In genomic region chr19:507286-508203, GRCh38 we compare ENCODE assay signal across 8 cellular contexts. TPM values are rescaled to one million over a fixed set of nuclear protein-coding genes. Genes with fewer than 3 reads are reported as not detected.
DNase-seq lines count a peak whose midpoint lies in the region; ATAC-seq and TF ChIP-seq lines count a peak whose summit lies in the region.

Gene TPGS1, plus strand, starts transcription at chr19:507497. Its CDS starts 10 bp downstream, at chr19:507507.

- DNase-seq in GF-D8 (lab: John Stamatoyannopoulos, UW), result peak; percentile 18
- peak; percentile 99 for DNase-seq in GOT3 (lab: John Stamatoyannopoulos, UW)
- DNase-seq in LoVo (ENCODE audit: low spot score), result peak; percentile 99
- DNase-seq in SKM-1 treated with dmso at 0.1 percent for 144 hours (lab: John Stamatoyannopoulos, UW; ENCODE audit: unreplicated experiment), result peak; percentile 75
- DNase-seq in activated naive CD8-positive, alpha-beta T cell treated with anti-CD3 and anti-CD28 coated beads for 36 hours, result peak; percentile 88
- peak; percentile 96 for DNase-seq in Right ventricle myocardium inferior (ENCODE audit: missing footprints)
- peak; percentile 51 to 57 for DNase-seq in tibial nerve (ENCODE audit: low spot score in 2 of 2)

- H3K27ac Mint-ChIP-seq in activated naive CD8-positive, alpha-beta T cell treated with anti-CD3 and anti-CD28 coated beads for 36 hours, result peak within 1 kb of the TSS; percentile 98

- TF ChIP-seq CTCF in parathyroid adenoma (IDR thresholded peaks at IDR 0.05), result no peak
- TF ChIP-seq CTCF in tibial nerve (IDR thresholded peaks at IDR 0.05), result peak in 2 of 5 experiments; percentile 10 to 40

- H3K9me3 ChIP-seq in parathyroid adenoma (ENCODE audit: control insufficient read depth, low read length) (no peaks in the 10 kb centered on the region), tibial nerve (no peaks in the 10 kb centered on the region)

- intact Hi-C loops in Right ventricle myocardium inferior (cut with DNase I), result loop anchor here (2.0 kb wide), 2 partner anchors 25 to 65 kb away; partner anchors contain the start of gene BSG

- H2AFZ ChIP-seq in parathyroid adenoma, result peak within 1 kb of the TSS; percentile 98

- H3K79me2 ChIP-seq in parathyroid adenoma, result peaks cover 8% of the 10 kb centered on the region

- H3K27me3 ChIP-seq in parathyroid adenoma (ENCODE audit: control insufficient read depth, insufficient read depth, low read length) (no peaks in the 10 kb centered on the region), tibial nerve (no peaks in the 10 kb centered on the region)

- peak; percentile 93 for ATAC-seq in Right ventricle myocardium inferior

- TF ChIP-seq EP300 in tibial nerve (IDR thresholded peaks at IDR 0.05), result peak; percentile 73 to 90

- peaks cover 3% of the 10 kb centered on the region for H3K27me3 Mint-ChIP-seq in activated naive CD8-positive, alpha-beta T cell treated with anti-CD3 and anti-CD28 coated beads for 36 hours

- H3K9me3 Mint-ChIP-seq in activated naive CD8-positive, alpha-beta T cell treated with anti-CD3 and anti-CD28 coated beads for 36 hours, result no peaks in the 10 kb centered on the region

- H3K4me1 ChIP-seq in parathyroid adenoma (peaks cover 3% of the 10 kb centered on the region), tibial nerve (peaks cover 0 to 33% (median 19%) of the 10 kb centered on the region in 4 donors)

- peaks cover 33% of the 10 kb centered on the region for H3K4me1 Mint-ChIP-seq in activated naive CD8-positive, alpha-beta T cell treated with anti-CD3 and anti-CD28 coated beads for 36 hours

- H3K4me3 Mint-ChIP-seq in activated naive CD8-positive, alpha-beta T cell treated with anti-CD3 and anti-CD28 coated beads for 36 hours, result peak within 1 kb of the TSS; percentile 92

- TF ChIP-seq POLR2A in tibial nerve (IDR thresholded peaks at IDR 0.05), result peak in 1 of 2 donors; percentile 8

- H3K9ac ChIP-seq in parathyroid adenoma, result peak within 1 kb of the TSS; percentile 89

- H3K4me3 ChIP-seq in parathyroid adenoma (ENCODE audit: low read depth, low read length) (peak within 1 kb of the TSS; percentile 97), tibial nerve (peak within 1 kb of the TSS; percentile 63 to 100 (median 84))

- H3K4me2 ChIP-seq in parathyroid adenoma (ENCODE audit: low read length), result peak within 1 kb of the TSS; percentile 97

- H3K27ac ChIP-seq in parathyroid adenoma (peak within 1 kb of the TSS; percentile 94), tibial nerve (peak within 1 kb of the TSS; percentile 89 to 97 (median 94))

- WGBS in tibial nerve, 2 donors, result 1 to 2% methylated on average over 25 to 43 of the region's 81 CpGs

- H3K36me3 ChIP-seq in parathyroid adenoma (ENCODE audit: control insufficient read depth, insufficient read depth, low read length) (no peaks in the 10 kb centered on the region), tibial nerve (peaks cover 0 to 14% (median 0%) of the 10 kb centered on the region in 3 donors)

- H3K36me3 Mint-ChIP-seq in activated naive CD8-positive, alpha-beta T cell treated with anti-CD3 and anti-CD28 coated beads for 36 hours, result peaks cover 12% of the 10 kb centered on the region

RNA-seq across cellular contexts. Expression of gene TPGS1, which starts in this region (rescaled TPM):
- 10 to 100 TPM in 1 of 2 experiments, 1 to 10 TPM in 1; 9.3 to 10.3 TPM for total RNA-seq in activated naive CD8-positive, alpha-beta T cell treated with anti-CD3 and anti-CD28 coated beads for 36 hours
- total RNA-seq in Right ventricle myocardium inferior (10.3 TPM), tibial nerve (100 to 1,000 TPM; 108 to 131 (median 115) TPM)

Comparison
In these comparisons a context has a peak if more than half of its experiments do, and no peak if none do; other contexts are left out.
1. Peak in every context shown above with its lines: DNase-seq, ATAC-seq, H3K4me3 ChIP-seq and H3K27ac ChIP-seq.
2. DNase-seq: peak in every context shown above with its lines; median percentile 99 in GOT3; 99 in LoVo; 96 in Right ventricle myocardium inferior; 88 in activated naive CD8-positive, alpha-beta T cell treated with anti-CD3 and anti-CD28 coated beads for 36 hours; 75 in SKM-1 treated with dmso at 0.1 percent for 144 hours; 54 in tibial nerve; 18 in GF-D8.